25 cellular contexts compared by ENCODE assay signal in genomic region chr9:18888241-18888794, GRCh38.
A peak's percentile ranks its signal among the peaks of the same experiment; 100 is the strongest.
DNase-seq lines count a peak whose midpoint lies in the region; ATAC-seq and TF ChIP-seq lines count a peak whose summit lies in the region.
"Had no signal": no experiment of that assay in that cellular context is flagged by ENCODE, and none has a peak within 500 bp of the region (broad histone marks: within the 10 kb centered on the region; RNA-seq: fewer than 3 reads in every experiment).

No MANE protein-coding gene starts in this region.

- no peak overlapping the region for H3K27ac Mint-ChIP-seq in activated naive CD4-positive, alpha-beta T cell treated with anti-CD3 and anti-CD28 coated beads, Interleukin-2, amount 10 ng/mL, durations not matched to agents 7 days and 5 days
- H3K27ac Mint-ChIP-seq: CD4-positive, alpha-beta T cell; stimulated activated effector memory CD8-positive, alpha-beta T cell treated with anti-CD3 and anti-CD28 coated beads, Interleukin-12 subunit alpha, Interleukin-12 subunit beta, amount 100 ng/mL, for 72 hours had no signal

- no peaks in the 10 kb centered on the region for H3K4me1 Mint-ChIP-seq in activated naive CD4-positive, alpha-beta T cell treated with anti-CD3 and anti-CD28 coated beads, Interleukin-2, amount 10 ng/mL, durations not matched to agents 7 days and 5 days
- H3K4me1 Mint-ChIP-seq: stimulated activated effector memory CD8-positive, alpha-beta T cell treated with anti-CD3 and anti-CD28 coated beads, Interleukin-12 subunit alpha, Interleukin-12 subunit beta, amount 100 ng/mL, for 72 hours had no signal

- no peak for TF ChIP-seq CTCF in AG10803 (conservative IDR thresholded peaks at IDR 0.05; ENCODE audit: low read length)
- no peak for TF ChIP-seq CTCF in epithelial cell of esophagus (IDR thresholded peaks at IDR 0.05; ENCODE audit: insufficient read depth, low read depth, low read length, missing control alignments)

- no peaks in the 10 kb centered on the region for H3K36me3 Mint-ChIP-seq in activated naive CD4-positive, alpha-beta T cell treated with anti-CD3 and anti-CD28 coated beads, Interleukin-2, amount 10 ng/mL, durations not matched to agents 7 days and 5 days
- H3K36me3 Mint-ChIP-seq: stimulated activated effector memory CD8-positive, alpha-beta T cell treated with anti-CD3 and anti-CD28 coated beads, Interleukin-12 subunit alpha, Interleukin-12 subunit beta, amount 100 ng/mL, for 72 hours had no signal

- no peak overlapping the region for H3K4me3 Mint-ChIP-seq in activated naive CD4-positive, alpha-beta T cell treated with anti-CD3 and anti-CD28 coated beads, Interleukin-2, amount 10 ng/mL, durations not matched to agents 7 days and 5 days
- H3K4me3 Mint-ChIP-seq: CD4-positive, alpha-beta T cell; stimulated activated effector memory CD8-positive, alpha-beta T cell treated with anti-CD3 and anti-CD28 coated beads, Interleukin-12 subunit alpha, Interleukin-12 subunit beta, amount 100 ng/mL, for 72 hours had no signal

- no peaks in the 10 kb centered on the region for H3K9me3 Mint-ChIP-seq in activated naive CD4-positive, alpha-beta T cell treated with anti-CD3 and anti-CD28 coated beads, Interleukin-2, amount 10 ng/mL, durations not matched to agents 7 days and 5 days
- H3K9me3 Mint-ChIP-seq: stimulated activated effector memory CD8-positive, alpha-beta T cell treated with anti-CD3 and anti-CD28 coated beads, Interleukin-12 subunit alpha, Interleukin-12 subunit beta, amount 100 ng/mL, for 72 hours had no signal

- DNase-seq in AG10803 (ENCODE audit: low read depth) (peak; percentile 41), NCI-H226 (peak; percentile 63), epithelial cell of esophagus (ENCODE audit: low read depth) (peak; percentile 8), medulla oblongata (ENCODE audit: extremely low spot score) (peak; percentile 20), NCI-H128 (lab: John Stamatoyannopoulos, UW; ENCODE audit: unreplicated experiment) (no peak), H7 (no peak)
- no peak for DNase-seq in activated naive CD4-positive, alpha-beta T cell treated with anti-CD3 and anti-CD28 coated beads, Interleukin-2, amount 10 ng/mL, durations not matched to agents 7 days and 5 days
- DNase-seq: activated effector memory CD4-positive, alpha-beta T cell treated with anti-CD3 and anti-CD28 coated beads, Interleukin-2, amount 50 U/mL, for 16 hours; CD4-positive, alpha-beta T cell; central memory CD4-positive, alpha-beta T cell; DMS 273 treated with DMSO at 0.1 percent for 48 hours; effector CD8-positive, alpha-beta T cell; esophagus squamous epithelium; GOT3; NCI-H1694; NCI-H2227 treated with DMSO at 0.1 percent for 48 hours; NCI-H82; PC-9 had no signal

- H3K27me3 ChIP-seq in H7 (ENCODE audit: control insufficient read depth, insufficient read depth, low read length) = no peaks in the 10 kb centered on the region
- H3K27me3 ChIP-seq: adrenal gland, esophagus squamous epithelium had no signal

- H3K4me3 ChIP-seq in AG10803 (ENCODE audit: low read length) (no peak overlapping the region), epithelial cell of esophagus (ENCODE audit: low read length) (no peak overlapping the region), H7 (ENCODE audit: insufficient read depth, low read depth, low read length) (no peak overlapping the region)
- H3K4me3 ChIP-seq: adrenal gland, esophagus squamous epithelium, K562, lung, PC-9, thoracic aorta had no signal

- peaks cover 6% of the 10 kb centered on the region for H3K27me3 Mint-ChIP-seq in activated naive CD4-positive, alpha-beta T cell treated with anti-CD3 and anti-CD28 coated beads, Interleukin-2, amount 10 ng/mL, durations not matched to agents 7 days and 5 days

- H3K36me3 ChIP-seq in H7 (replicated peaks; ENCODE audit: control insufficient read depth, insufficient read depth, low read length) = no peaks in the 10 kb centered on the region
- H3K36me3 ChIP-seq: adrenal gland had no signal

- CTCF ChIA-PET in activated naive CD4-positive, alpha-beta T cell treated with anti-CD3 and anti-CD28 coated beads, Interleukin-2, amount 10 ng/mL, durations not matched to agents 7 days and 5 days (lab: Charles Lee) = no interaction called here

- no peak for ATAC-seq in GM21381 (IDR thresholded peaks at IDR 0.05; ENCODE audit: unreplicated experiment)
- ATAC-seq: K562; sciatic nerve; stimulated activated effector memory CD8-positive, alpha-beta T cell treated with anti-CD3 and anti-CD28 coated beads, Interleukin-12 subunit alpha, Interleukin-12 subunit beta, amount 100 ng/mL, for 72 hours had no signal

Comparison
In these comparisons a context has a peak if more than half of its experiments do, and no peak if none do; other contexts are left out.
1. DNase-seq: peak in AG10803 (single experiment), NCI-H226 (single experiment), epithelial cell of esophagus (single experiment) and medulla oblongata (single experiment); none in NCI-H128 (single experiment), activated naive CD4-positive, alpha-beta T cell treated with anti-CD3 and anti-CD28 coated beads, Interleukin-2, amount 10 ng/mL, durations not matched to agents 7 days and 5 days (single experiment) and H7 (single experiment).